ENCODE assay signal across 1 cellular context in genomic region chr12:32755654-32756475, GRCh38.
TF ChIP-seq lines count a peak whose summit lies in the region.

TSS of gene YARS2 (minus strand) at chr12:32755897. CDS start at chr12:32755874, 23 bp downstream.

TF ChIP-seq in K562, 482 proteins besides CTCF, POLR2A, EP300 and RAD21 (continued from another document and continues in another):
- TF ChIP-seq PHF21A (IDR thresholded peaks at IDR 0.05; ENCODE audit: borderline replicate concordance, low read depth) (no peak), GABPB2 (CRISPR knock-in tag; conservative IDR thresholded peaks at IDR 0.05) (no peak), ZNF436 (CRISPR knock-in tag; IDR thresholded peaks at IDR 0.05) (no peak), ADNP (tag; IDR thresholded peaks at IDR 0.05) (no peak), ZKSCAN3 (CRISPR knock-in tag; IDR thresholded peaks at IDR 0.05) (no peak), ZBTB43 (CRISPR knock-in tag; IDR thresholded peaks at IDR 0.05) (no peak), ZBTB2 (IDR thresholded peaks at IDR 0.05) (peak; percentile 85), TOE1 (IDR thresholded peaks at IDR 0.05; ENCODE audit: borderline replicate concordance) (0 out of 2 replicates have a peak, but pooled peaks have one; percentile 53), TOE1 (CRISPR knock-in tag; IDR thresholded peaks at IDR 0.05; ENCODE audit: borderline replicate concordance, low read depth) (no peak), TFE3 (CRISPR knock-in tag; IDR thresholded peaks at IDR 0.05) (no peak), ZNF324 (CRISPR knock-in tag; IDR thresholded peaks at IDR 0.05) (no peak), NR3C1 (CRISPR knock-in tag; IDR thresholded peaks at IDR 0.05) (no peak), ZNF395 (CRISPR knock-in tag; IDR thresholded peaks at IDR 0.05) (peak; percentile 87), ZBTB7A (IDR thresholded peaks at IDR 0.05; ENCODE audit: borderline replicate concordance, control insufficient read depth, low read depth, low read length) (peak; percentile 45; the same call in 1 of the 2 replicates), TRIM25 (IDR thresholded peaks at IDR 0.05; ENCODE audit: borderline replicate concordance) (no peak), PHB2 (IDR thresholded peaks at IDR 0.05; ENCODE audit: low read depth) (no peak), IRF1 (CRISPR knock-in tag; IDR thresholded peaks at IDR 0.05; ENCODE audit: borderline replicate concordance) (no peak), SIN3A (IDR thresholded peaks at IDR 0.05; ENCODE audit: borderline replicate concordance in 2 of 2, control insufficient read depth in 1 of 2, low read depth in 2 of 2, low read length in 2 of 2) (peak; percentile 36 to 63; a peak in 1 of 4 replicates), PBX2 (CRISPR knock-in tag; IDR thresholded peaks at IDR 0.05; ENCODE audit: low read depth) (no peak), PBX2 (tag; conservative IDR thresholded peaks at IDR 0.05; ENCODE audit: low read depth) (no peak), MNT (conservative IDR thresholded peaks at IDR 0.05) (no peak; a peak in 2 of 4 replicates), GTF2E2 (tag; IDR thresholded peaks at IDR 0.05) (0 out of 2 replicates have a peak, but pooled peaks have one; percentile 23), NFRKB (IDR thresholded peaks at IDR 0.05; ENCODE audit: low read depth) (peak; percentile 91), POLR2H (tag; IDR thresholded peaks at IDR 0.05; ENCODE audit: low read depth) (peak; percentile 86), PRDM10 (IDR thresholded peaks at IDR 0.05; ENCODE audit: partially characterized antibody) (no peak), MEF2D (tag; conservative IDR thresholded peaks at IDR 0.05; ENCODE audit: low read depth) (0 out of 2 replicates have a peak, but pooled peaks have one; percentile 43), SFPQ (IDR thresholded peaks at IDR 0.05; ENCODE audit: low read depth, low read length) (no peak), THRA (IDR thresholded peaks at IDR 0.05) (no peak), ESRRA (IDR thresholded peaks at IDR 0.05; ENCODE audit: borderline replicate concordance, low read depth) (peak; percentile 13; the same call in 1 of the 2 replicates), PHF8 (IDR thresholded peaks at IDR 0.05; ENCODE audit: borderline replicate concordance, low read length) (peak; percentile 98)
